ENCODE assay signal across 1 cellular context in the genomic region with DNA sequence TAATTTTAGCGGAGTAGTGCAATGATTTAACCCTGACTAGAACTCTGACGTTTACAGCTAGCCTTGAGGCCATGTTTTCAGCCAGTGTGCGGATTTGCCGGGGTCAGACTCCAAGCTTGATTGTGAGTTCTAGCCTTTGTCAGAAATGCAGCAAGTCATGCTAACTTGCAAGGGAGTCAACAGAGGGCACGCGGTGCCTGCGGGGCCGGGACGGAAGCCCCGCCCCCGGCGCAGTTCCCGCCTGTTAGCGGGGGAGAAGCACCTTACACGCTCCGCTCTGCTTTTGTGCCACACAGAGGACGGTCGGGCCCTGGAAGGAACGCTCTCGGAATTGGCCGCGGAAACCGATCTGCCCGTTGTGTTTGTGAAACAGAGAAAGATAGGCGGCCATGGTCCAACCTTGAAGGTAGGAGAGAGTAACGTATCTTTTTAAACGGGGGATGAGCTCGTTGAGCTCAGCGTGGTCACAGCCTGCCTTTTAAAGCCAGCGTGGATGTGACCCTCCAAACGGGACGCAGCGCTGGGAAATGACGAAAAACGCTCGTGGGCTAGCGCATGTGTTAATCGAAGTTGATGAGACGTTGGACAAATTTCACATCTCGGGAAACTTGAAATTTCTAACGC.
TF ChIP-seq lines count a peak whose summit lies in the region.

No MANE protein-coding gene starts in this region.

TF ChIP-seq in K562, 482 proteins besides CTCF, POLR2A, EP300 and RAD21 (continued from another document and continues in another):
- TF ChIP-seq FOXK1 (CRISPR knock-in tag; IDR thresholded peaks at IDR 0.05; ENCODE audit: borderline replicate concordance) (peak; percentile 57; the same call in 1 of the 2 replicates), PTBP1 (IDR thresholded peaks at IDR 0.05; ENCODE audit: low read depth, low read length) (no peak), ZBTB17 (CRISPR knock-in tag; IDR thresholded peaks at IDR 0.05) (0 out of 2 replicates have a peak, but pooled peaks have one; percentile 27), MTA3 (IDR thresholded peaks at IDR 0.05; ENCODE audit: borderline replicate concordance) (0 out of 2 replicates have a peak, but pooled peaks have one; percentile 55), ETV5 (CRISPR knock-in tag; IDR thresholded peaks at IDR 0.05; ENCODE audit: low read depth) (peak; percentile 25; the same call in 1 of the 2 replicates), OTX1 (CRISPR knock-in tag; IDR thresholded peaks at IDR 0.05) (no peak), ZKSCAN1 (IDR thresholded peaks at IDR 0.05; ENCODE audit: low read depth, low read length) (peak; percentile 43; the same call in 1 of the 2 replicates), SUPT5H (IDR thresholded peaks at IDR 0.05) (peak; percentile 65), DPF2 (IDR thresholded peaks at IDR 0.05) (peak; percentile 42), SLC30A9 (CRISPR knock-in tag; IDR thresholded peaks at IDR 0.05) (no peak), C11orf30 (IDR thresholded peaks at IDR 0.05; ENCODE audit: low read depth) (peak; percentile 89), HDAC1 (IDR thresholded peaks at IDR 0.05) (peak in 1 of 2 experiments; percentile 93; a peak in 2 of 4 replicates), EGR1 (conservative IDR thresholded peaks at IDR 0.05) (peak; percentile 65), CTBP1 (IDR thresholded peaks at IDR 0.05; ENCODE audit: borderline replicate concordance) (peak; percentile 50; the same call in 1 of the 2 replicates), TRIM24 (IDR thresholded peaks at IDR 0.05) (peak in 1 of 2 experiments; percentile 6; a peak in 1 of 4 replicates), STAT5A (IDR thresholded peaks at IDR 0.05; ENCODE audit: borderline replicate concordance, low read length) (no peak), NCOA1 (IDR thresholded peaks at IDR 0.05; ENCODE audit: low read depth) (no peak; the same call in 1 of the 2 replicates), PURB (CRISPR knock-in tag; IDR thresholded peaks at IDR 0.05; ENCODE audit: low read depth) (no peak), ZNF253 (CRISPR knock-in tag; conservative IDR thresholded peaks at IDR 0.05) (no peak), ZFP1 (CRISPR knock-in tag; IDR thresholded peaks at IDR 0.05) (no peak), MBD2 (IDR thresholded peaks at IDR 0.05; ENCODE audit: borderline replicate concordance, low read depth) (no peak)
- TF ChIP-seq, protein P1, sequence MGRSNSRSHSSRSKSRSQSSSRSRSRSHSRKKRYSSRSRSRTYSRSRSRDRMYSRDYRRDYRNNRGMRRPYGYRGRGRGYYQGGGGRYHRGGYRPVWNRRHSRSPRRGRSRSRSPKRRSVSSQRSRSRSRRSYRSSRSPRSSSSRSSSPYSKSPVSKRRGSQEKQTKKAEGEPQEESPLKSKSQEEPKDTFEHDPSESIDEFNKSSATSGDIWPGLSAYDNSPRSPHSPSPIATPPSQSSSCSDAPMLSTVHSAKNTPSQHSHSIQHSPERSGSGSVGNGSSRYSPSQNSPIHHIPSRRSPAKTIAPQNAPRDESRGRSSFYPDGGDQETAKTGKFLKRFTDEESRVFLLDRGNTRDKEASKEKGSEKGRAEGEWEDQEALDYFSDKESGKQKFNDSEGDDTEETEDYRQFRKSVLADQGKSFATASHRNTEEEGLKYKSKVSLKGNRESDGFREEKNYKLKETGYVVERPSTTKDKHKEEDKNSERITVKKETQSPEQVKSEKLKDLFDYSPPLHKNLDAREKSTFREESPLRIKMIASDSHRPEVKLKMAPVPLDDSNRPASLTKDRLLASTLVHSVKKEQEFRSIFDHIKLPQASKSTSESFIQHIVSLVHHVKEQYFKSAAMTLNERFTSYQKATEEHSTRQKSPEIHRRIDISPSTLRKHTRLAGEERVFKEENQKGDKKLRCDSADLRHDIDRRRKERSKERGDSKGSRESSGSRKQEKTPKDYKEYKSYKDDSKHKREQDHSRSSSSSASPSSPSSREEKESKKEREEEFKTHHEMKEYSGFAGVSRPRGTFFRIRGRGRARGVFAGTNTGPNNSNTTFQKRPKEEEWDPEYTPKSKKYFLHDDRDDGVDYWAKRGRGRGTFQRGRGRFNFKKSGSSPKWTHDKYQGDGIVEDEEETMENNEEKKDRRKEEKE (IDR thresholded peaks at IDR 0.05; ENCODE audit: borderline replicate concordance in 1 of 2, control insufficient read depth in 1 of 2, low read depth in 2 of 2, low read length in 1 of 2) = peak in 1 of 2 experiments; percentile 81; a peak in 2 of 4 replicates
- TF ChIP-seq, protein P2, sequence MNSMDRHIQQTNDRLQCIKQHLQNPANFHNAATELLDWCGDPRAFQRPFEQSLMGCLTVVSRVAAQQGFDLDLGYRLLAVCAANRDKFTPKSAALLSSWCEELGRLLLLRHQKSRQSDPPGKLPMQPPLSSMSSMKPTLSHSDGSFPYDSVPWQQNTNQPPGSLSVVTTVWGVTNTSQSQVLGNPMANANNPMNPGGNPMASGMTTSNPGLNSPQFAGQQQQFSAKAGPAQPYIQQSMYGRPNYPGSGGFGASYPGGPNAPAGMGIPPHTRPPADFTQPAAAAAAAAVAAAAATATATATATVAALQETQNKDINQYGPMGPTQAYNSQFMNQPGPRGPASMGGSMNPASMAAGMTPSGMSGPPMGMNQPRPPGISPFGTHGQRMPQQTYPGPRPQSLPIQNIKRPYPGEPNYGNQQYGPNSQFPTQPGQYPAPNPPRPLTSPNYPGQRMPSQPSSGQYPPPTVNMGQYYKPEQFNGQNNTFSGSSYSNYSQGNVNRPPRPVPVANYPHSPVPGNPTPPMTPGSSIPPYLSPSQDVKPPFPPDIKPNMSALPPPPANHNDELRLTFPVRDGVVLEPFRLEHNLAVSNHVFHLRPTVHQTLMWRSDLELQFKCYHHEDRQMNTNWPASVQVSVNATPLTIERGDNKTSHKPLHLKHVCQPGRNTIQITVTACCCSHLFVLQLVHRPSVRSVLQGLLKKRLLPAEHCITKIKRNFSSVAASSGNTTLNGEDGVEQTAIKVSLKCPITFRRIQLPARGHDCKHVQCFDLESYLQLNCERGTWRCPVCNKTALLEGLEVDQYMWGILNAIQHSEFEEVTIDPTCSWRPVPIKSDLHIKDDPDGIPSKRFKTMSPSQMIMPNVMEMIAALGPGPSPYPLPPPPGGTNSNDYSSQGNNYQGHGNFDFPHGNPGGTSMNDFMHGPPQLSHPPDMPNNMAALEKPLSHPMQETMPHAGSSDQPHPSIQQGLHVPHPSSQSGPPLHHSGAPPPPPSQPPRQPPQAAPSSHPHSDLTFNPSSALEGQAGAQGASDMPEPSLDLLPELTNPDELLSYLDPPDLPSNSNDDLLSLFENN (IDR thresholded peaks at IDR 0.05; ENCODE audit: low read depth in 2 of 2, low read length in 2 of 2) = peak in 1 of 2 experiments; percentile 66; a peak in 2 of 4 replicates
- TF ChIP-seq, protein P3, sequence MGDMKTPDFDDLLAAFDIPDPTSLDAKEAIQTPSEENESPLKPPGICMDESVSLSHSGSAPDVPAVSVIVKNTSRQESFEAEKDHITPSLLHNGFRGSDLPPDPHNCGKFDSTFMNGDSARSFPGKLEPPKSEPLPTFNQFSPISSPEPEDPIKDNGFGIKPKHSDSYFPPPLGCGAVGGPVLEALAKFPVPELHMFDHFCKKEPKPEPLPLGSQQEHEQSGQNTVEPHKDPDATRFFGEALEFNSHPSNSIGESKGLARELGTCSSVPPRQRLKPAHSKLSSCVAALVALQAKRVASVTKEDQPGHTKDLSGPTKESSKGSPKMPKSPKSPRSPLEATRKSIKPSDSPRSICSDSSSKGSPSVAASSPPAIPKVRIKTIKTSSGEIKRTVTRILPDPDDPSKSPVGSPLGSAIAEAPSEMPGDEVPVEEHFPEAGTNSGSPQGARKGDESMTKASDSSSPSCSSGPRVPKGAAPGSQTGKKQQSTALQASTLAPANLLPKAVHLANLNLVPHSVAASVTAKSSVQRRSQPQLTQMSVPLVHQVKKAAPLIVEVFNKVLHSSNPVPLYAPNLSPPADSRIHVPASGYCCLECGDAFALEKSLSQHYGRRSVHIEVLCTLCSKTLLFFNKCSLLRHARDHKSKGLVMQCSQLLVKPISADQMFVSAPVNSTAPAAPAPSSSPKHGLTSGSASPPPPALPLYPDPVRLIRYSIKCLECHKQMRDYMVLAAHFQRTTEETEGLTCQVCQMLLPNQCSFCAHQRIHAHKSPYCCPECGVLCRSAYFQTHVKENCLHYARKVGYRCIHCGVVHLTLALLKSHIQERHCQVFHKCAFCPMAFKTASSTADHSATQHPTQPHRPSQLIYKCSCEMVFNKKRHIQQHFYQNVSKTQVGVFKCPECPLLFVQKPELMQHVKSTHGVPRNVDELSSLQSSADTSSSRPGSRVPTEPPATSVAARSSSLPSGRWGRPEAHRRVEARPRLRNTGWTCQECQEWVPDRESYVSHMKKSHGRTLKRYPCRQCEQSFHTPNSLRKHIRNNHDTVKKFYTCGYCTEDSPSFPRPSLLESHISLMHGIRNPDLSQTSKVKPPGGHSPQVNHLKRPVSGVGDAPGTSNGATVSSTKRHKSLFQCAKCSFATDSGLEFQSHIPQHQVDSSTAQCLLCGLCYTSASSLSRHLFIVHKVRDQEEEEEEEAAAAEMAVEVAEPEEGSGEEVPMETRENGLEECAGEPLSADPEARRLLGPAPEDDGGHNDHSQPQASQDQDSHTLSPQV (IDR thresholded peaks at IDR 0.05) = peak; percentile 92
- TF ChIP-seq, protein P4, sequence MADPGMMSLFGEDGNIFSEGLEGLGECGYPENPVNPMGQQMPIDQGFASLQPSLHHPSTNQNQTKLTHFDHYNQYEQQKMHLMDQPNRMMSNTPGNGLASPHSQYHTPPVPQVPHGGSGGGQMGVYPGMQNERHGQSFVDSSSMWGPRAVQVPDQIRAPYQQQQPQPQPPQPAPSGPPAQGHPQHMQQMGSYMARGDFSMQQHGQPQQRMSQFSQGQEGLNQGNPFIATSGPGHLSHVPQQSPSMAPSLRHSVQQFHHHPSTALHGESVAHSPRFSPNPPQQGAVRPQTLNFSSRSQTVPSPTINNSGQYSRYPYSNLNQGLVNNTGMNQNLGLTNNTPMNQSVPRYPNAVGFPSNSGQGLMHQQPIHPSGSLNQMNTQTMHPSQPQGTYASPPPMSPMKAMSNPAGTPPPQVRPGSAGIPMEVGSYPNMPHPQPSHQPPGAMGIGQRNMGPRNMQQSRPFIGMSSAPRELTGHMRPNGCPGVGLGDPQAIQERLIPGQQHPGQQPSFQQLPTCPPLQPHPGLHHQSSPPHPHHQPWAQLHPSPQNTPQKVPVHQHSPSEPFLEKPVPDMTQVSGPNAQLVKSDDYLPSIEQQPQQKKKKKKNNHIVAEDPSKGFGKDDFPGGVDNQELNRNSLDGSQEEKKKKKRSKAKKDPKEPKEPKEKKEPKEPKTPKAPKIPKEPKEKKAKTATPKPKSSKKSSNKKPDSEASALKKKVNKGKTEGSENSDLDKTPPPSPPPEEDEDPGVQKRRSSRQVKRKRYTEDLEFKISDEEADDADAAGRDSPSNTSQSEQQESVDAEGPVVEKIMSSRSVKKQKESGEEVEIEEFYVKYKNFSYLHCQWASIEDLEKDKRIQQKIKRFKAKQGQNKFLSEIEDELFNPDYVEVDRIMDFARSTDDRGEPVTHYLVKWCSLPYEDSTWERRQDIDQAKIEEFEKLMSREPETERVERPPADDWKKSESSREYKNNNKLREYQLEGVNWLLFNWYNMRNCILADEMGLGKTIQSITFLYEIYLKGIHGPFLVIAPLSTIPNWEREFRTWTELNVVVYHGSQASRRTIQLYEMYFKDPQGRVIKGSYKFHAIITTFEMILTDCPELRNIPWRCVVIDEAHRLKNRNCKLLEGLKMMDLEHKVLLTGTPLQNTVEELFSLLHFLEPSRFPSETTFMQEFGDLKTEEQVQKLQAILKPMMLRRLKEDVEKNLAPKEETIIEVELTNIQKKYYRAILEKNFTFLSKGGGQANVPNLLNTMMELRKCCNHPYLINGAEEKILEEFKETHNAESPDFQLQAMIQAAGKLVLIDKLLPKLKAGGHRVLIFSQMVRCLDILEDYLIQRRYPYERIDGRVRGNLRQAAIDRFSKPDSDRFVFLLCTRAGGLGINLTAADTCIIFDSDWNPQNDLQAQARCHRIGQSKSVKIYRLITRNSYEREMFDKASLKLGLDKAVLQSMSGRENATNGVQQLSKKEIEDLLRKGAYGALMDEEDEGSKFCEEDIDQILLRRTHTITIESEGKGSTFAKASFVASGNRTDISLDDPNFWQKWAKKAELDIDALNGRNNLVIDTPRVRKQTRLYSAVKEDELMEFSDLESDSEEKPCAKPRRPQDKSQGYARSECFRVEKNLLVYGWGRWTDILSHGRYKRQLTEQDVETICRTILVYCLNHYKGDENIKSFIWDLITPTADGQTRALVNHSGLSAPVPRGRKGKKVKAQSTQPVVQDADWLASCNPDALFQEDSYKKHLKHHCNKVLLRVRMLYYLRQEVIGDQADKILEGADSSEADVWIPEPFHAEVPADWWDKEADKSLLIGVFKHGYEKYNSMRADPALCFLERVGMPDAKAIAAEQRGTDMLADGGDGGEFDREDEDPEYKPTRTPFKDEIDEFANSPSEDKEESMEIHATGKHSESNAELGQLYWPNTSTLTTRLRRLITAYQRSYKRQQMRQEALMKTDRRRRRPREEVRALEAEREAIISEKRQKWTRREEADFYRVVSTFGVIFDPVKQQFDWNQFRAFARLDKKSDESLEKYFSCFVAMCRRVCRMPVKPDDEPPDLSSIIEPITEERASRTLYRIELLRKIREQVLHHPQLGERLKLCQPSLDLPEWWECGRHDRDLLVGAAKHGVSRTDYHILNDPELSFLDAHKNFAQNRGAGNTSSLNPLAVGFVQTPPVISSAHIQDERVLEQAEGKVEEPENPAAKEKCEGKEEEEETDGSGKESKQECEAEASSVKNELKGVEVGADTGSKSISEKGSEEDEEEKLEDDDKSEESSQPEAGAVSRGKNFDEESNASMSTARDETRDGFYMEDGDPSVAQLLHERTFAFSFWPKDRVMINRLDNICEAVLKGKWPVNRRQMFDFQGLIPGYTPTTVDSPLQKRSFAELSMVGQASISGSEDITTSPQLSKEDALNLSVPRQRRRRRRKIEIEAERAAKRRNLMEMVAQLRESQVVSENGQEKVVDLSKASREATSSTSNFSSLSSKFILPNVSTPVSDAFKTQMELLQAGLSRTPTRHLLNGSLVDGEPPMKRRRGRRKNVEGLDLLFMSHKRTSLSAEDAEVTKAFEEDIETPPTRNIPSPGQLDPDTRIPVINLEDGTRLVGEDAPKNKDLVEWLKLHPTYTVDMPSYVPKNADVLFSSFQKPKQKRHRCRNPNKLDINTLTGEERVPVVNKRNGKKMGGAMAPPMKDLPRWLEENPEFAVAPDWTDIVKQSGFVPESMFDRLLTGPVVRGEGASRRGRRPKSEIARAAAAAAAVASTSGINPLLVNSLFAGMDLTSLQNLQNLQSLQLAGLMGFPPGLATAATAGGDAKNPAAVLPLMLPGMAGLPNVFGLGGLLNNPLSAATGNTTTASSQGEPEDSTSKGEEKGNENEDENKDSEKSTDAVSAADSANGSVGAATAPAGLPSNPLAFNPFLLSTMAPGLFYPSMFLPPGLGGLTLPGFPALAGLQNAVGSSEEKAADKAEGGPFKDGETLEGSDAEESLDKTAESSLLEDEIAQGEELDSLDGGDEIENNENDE (IDR thresholded peaks at IDR 0.05; ENCODE audit: low read depth, low read length) = no peak
